In genomic region chr11:76543006-76543703, GRCh38 we compare ENCODE assay signal across 27 cellular contexts.
DNase-seq lines count a peak whose midpoint lies in the region; ATAC-seq, FAIRE-seq and TF ChIP-seq lines count a peak whose summit lies in the region.
"Had no signal": no experiment of that assay in that cellular context is flagged by ENCODE, and none has a peak within 500 bp of the region (broad histone marks: within the 10 kb centered on the region; RNA-seq: fewer than 3 reads in every experiment).

No MANE protein-coding gene starts in this region.

- H3K36me3 Mint-ChIP-seq in activated CD8-positive, alpha-beta T cell treated with anti-CD3 and anti-CD28 coated beads for 36 hours (ENCODE audit: low read depth): peaks cover 34% of the 10 kb centered on the region

- no peaks in the 10 kb centered on the region for H3K27me3 ChIP-seq in ACC112 (ENCODE audit: insufficient read depth, low read length)
- no peaks in the 10 kb centered on the region for H3K27me3 ChIP-seq in bronchial epithelial cell (ENCODE audit: control insufficient read depth, insufficient read depth, low read length)
- H3K27me3 ChIP-seq in MG63: no peaks in the 10 kb centered on the region
- H3K27me3 ChIP-seq: BLaER1, brain microvascular endothelial cell, spleen, suprapubic skin had no signal

- H3K27me3 Mint-ChIP-seq in activated CD8-positive, alpha-beta T cell treated with anti-CD3 and anti-CD28 coated beads for 36 hours: no peaks in the 10 kb centered on the region
- H3K27me3 Mint-ChIP-seq: IgD-negative memory B cell; natural killer cell treated with Interleukin-12 subunit alpha and Interleukin-12 subunit beta and Interleukin-15 and Interleukin-18, amount 100 ng/mL, for 72 hours; stimulated activated naive B cell treated with anti-CD40 and anti-IgM and Interleukin-4, amounts not matched to agents 10 μg/mL and 1 μg/mL and 100 μg/mL, for 72 hours; T-cell had no signal

- H3K9me3 ChIP-seq in MG63: no peaks in the 10 kb centered on the region
- H3K9me3 ChIP-seq: BLaER1, HAP-1, spleen, suprapubic skin had no signal

- peak; percentile 85 for FAIRE-seq in bronchial epithelial cell (lab: Jason Lieb, UNC)

- no peaks in the 10 kb centered on the region for H3K4me1 Mint-ChIP-seq in activated CD8-positive, alpha-beta T cell treated with anti-CD3 and anti-CD28 coated beads for 36 hours (ENCODE audit: low read depth)
- H3K4me1 Mint-ChIP-seq: IgD-negative memory B cell; stimulated activated naive B cell treated with anti-CD40 and anti-IgM and Interleukin-4, amounts not matched to agents 10 μg/mL and 1 μg/mL and 100 μg/mL, for 72 hours had no signal

- POLR2A ChIA-PET in activated CD8-positive, alpha-beta T cell treated with anti-CD3 and anti-CD28 coated beads for 36 hours (lab: Charles Lee): no interaction called here

- ATAC-seq in left cardiac atrium: peak; percentile 65 to 93
- ATAC-seq in activated CD8-positive, alpha-beta T cell treated with anti-CD3 and anti-CD28 coated beads for 36 hours: no peak
- ATAC-seq: left colon; natural killer cell treated with Interleukin-12 subunit alpha and Interleukin-12 subunit beta and Interleukin-15 and Interleukin-18, amount 100 ng/mL, for 72 hours; stimulated activated naive B cell treated with anti-CD40 and anti-IgM and Interleukin-4, amounts not matched to agents 10 μg/mL and 1 μg/mL and 100 μg/mL, for 72 hours; T-cell had no signal

- H3K27ac Mint-ChIP-seq in activated CD8-positive, alpha-beta T cell treated with anti-CD3 and anti-CD28 coated beads for 36 hours: no peak overlapping the region
- H3K27ac Mint-ChIP-seq: IgD-negative memory B cell; mesothelial cell of epicardium; stimulated activated naive B cell treated with anti-CD40 and anti-IgM and Interleukin-4, amounts not matched to agents 10 μg/mL and 1 μg/mL and 100 μg/mL, for 72 hours; T-cell had no signal

- no peaks in the 10 kb centered on the region for H3K9me3 Mint-ChIP-seq in activated CD8-positive, alpha-beta T cell treated with anti-CD3 and anti-CD28 coated beads for 36 hours
- H3K9me3 Mint-ChIP-seq: IgD-negative memory B cell; mesothelial cell of epicardium; natural killer cell treated with Interleukin-12 subunit alpha and Interleukin-12 subunit beta and Interleukin-15 and Interleukin-18, amount 100 ng/mL, for 72 hours; stimulated activated naive B cell treated with anti-CD40 and anti-IgM and Interleukin-4, amounts not matched to agents 10 μg/mL and 1 μg/mL and 100 μg/mL, for 72 hours; T-cell had no signal

- H3K4me3 Mint-ChIP-seq in activated CD8-positive, alpha-beta T cell treated with anti-CD3 and anti-CD28 coated beads for 36 hours: no peak overlapping the region
- H3K4me3 Mint-ChIP-seq: IgD-negative memory B cell; mesothelial cell of epicardium; natural killer cell treated with Interleukin-12 subunit alpha and Interleukin-12 subunit beta and Interleukin-15 and Interleukin-18, amount 100 ng/mL, for 72 hours; stimulated activated naive B cell treated with anti-CD40 and anti-IgM and Interleukin-4, amounts not matched to agents 10 μg/mL and 1 μg/mL and 100 μg/mL, for 72 hours; T-cell had no signal

- H3K36me3 ChIP-seq in ACC112 (ENCODE audit: insufficient read depth, low read length) (peaks cover 20% of the 10 kb centered on the region), bronchial epithelial cell (ENCODE audit: control insufficient read depth, insufficient read depth, low read length) (peaks cover 9% of the 10 kb centered on the region), MG63 (peaks cover 57% of the 10 kb centered on the region)

- TF ChIP-seq CTCF in bronchial epithelial cell (IDR thresholded peaks at IDR 0.05; ENCODE audit: insufficient read depth, low read length, severe bottlenecking): no peak
- no peak for TF ChIP-seq CTCF in activated CD8-positive, alpha-beta T cell treated with anti-CD3 and anti-CD28 coated beads for 36 hours (IDR thresholded peaks at IDR 0.05)

- peak; percentile 42 for DNase-seq in HT1080 (ENCODE audit: low read depth)
- peak; percentile 72 for DNase-seq in bronchial epithelial cell (ENCODE audit: low read depth)
- DNase-seq in left cardiac atrium: no peak
- DNase-seq in stimulated activated CD4-positive, alpha-beta T cell treated with anti-CD3 and anti-CD28 coated beads, Interleukin-2, amount 100 ng/mL, for 48 hours: no peak
- no peak for DNase-seq in MG63
- no peak for DNase-seq in globus pallidus (ENCODE audit: low spot score)
- DNase-seq in activated CD8-positive, alpha-beta T cell treated with anti-CD3 and anti-CD28 coated beads for 36 hours: no peak
- DNase-seq: brain microvascular endothelial cell; COR-L47; cortex of kidney; DMS79; head of caudate nucleus; left colon; NCI-H1436 treated with DMSO at 0.1 percent for 48 hours; retina; spleen; stimulated activated CD4-positive, alpha-beta T cell treated with anti-CD3 and anti-CD28 coated beads, Interleukin-4, amount 100 ng/mL, for 1 hour; stimulated activated naive B cell treated with anti-CD40 and anti-IgM and Interleukin-4, amounts not matched to agents 10 μg/mL and 1 μg/mL and 100 μg/mL, for 72 hours; T-cell had no signal

- peaks cover 13% of the 10 kb centered on the region for H3K4me1 ChIP-seq in ACC112 (ENCODE audit: control insufficient read depth, insufficient read depth, low read length, unreplicated experiment)
- H3K4me1 ChIP-seq: BLaER1, HAP-1, spleen, suprapubic skin had no signal

- H3K4me3 ChIP-seq in ACC112 (ENCODE audit: low read depth, low read length): no peak overlapping the region
- H3K4me3 ChIP-seq in bronchial epithelial cell (ENCODE audit: low read depth, low read length): no peak overlapping the region
- H3K4me3 ChIP-seq in MG63: no peak overlapping the region
- H3K4me3 ChIP-seq: BLaER1, HAP-1, spleen, suprapubic skin had no signal

- H3K27ac ChIP-seq in ACC112 (ENCODE audit: low read depth, low read length): peak overlapping the region; percentile 20; the same call in 1 of the 2 replicates
- H3K27ac ChIP-seq: BLaER1, brain microvascular endothelial cell, HL-60, spleen, suprapubic skin had no signal

- no peaks in the 10 kb centered on the region for H3K79me2 ChIP-seq in ACC112 (ENCODE audit: control insufficient read depth, insufficient read depth, low read length, unreplicated experiment)

- no peak overlapping the region for H2AFZ ChIP-seq in ACC112 (ENCODE audit: low read length, unreplicated experiment)

- intact Hi-C loops in left cardiac atrium (cut with DNase I): no loop called here
- intact Hi-C loops in activated CD8-positive, alpha-beta T cell treated with anti-CD3 and anti-CD28 coated beads for 36 hours (cut with micrococcal nuclease): no loop called here

- CTCF ChIA-PET in activated CD8-positive, alpha-beta T cell treated with anti-CD3 and anti-CD28 coated beads for 36 hours (lab: Charles Lee): interaction anchor here (0.9 kb wide), 1 partner anchor 137 kb away, joined by 3 read pairs; no protein-coding TSS in a partner anchor

Comparison
In these comparisons a context has a peak if more than half of its experiments do, and no peak if none do; other contexts are left out.
1. DNase-seq: peak in HT1080 (single experiment) and bronchial epithelial cell (single experiment); none in left cardiac atrium (single experiment), stimulated activated CD4-positive, alpha-beta T cell treated with anti-CD3 and anti-CD28 coated beads, Interleukin-2, amount 100 ng/mL, for 48 hours (0 of 2), MG63 (single experiment), globus pallidus (single experiment) and activated CD8-positive, alpha-beta T cell treated with anti-CD3 and anti-CD28 coated beads for 36 hours (single experiment).